18 cellular contexts compared by ENCODE assay signal in the genomic region with DNA sequence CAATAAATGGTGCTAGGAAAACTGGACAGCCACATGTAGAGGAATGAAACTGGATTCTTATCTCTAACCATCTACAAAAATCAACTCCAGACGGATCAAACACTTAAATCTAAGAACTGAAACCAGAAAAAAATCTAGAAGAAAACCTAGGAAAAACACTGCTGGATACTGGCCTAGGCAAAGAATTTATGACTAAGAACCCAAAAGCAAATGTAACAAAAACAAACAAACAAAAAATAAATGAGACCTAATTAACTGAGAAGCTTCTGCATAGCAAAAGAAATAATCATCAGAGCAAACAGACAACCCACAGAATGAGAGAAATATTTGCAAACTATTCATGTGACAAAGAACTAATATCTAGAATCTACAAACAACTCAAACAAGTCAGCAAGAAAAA.
"Had no signal": no experiment of that assay in that cellular context is flagged by ENCODE, and none has a peak within 500 bp of the region (broad histone marks: within the 10 kb centered on the region; RNA-seq: fewer than 3 reads in every experiment).

No MANE protein-coding gene starts in this region.

- H3K4me1 Mint-ChIP-seq: activated CD4-positive, alpha-beta memory T cell treated with anti-CD3 and anti-CD28 coated beads, Interleukin-2, amount 10 ng/mL, durations not matched to agents 7 days and 5 days; activated CD8-positive, alpha-beta memory T cell treated with anti-CD3 and anti-CD28 coated beads, Interleukin-2, amount 10 ng/mL, durations not matched to agents 7 days and 5 days; activated naive CD8-positive, alpha-beta T cell treated with anti-CD3 and anti-CD28 coated beads for 36 hours; stimulated activated naive CD8-positive, alpha-beta T cell treated with anti-CD3 and anti-CD28 coated beads, Interleukin-15, amount 100 ng/mL, for 72 hours had no signal

- H3K4me3 Mint-ChIP-seq: activated CD4-positive, alpha-beta memory T cell treated with anti-CD3 and anti-CD28 coated beads, Interleukin-2, amount 10 ng/mL, durations not matched to agents 7 days and 5 days; activated CD8-positive, alpha-beta memory T cell treated with anti-CD3 and anti-CD28 coated beads, Interleukin-2, amount 10 ng/mL, durations not matched to agents 7 days and 5 days; activated naive CD8-positive, alpha-beta T cell treated with anti-CD3 and anti-CD28 coated beads for 36 hours; brain; naive thymus-derived CD4-positive, alpha-beta T cell; stimulated activated naive CD8-positive, alpha-beta T cell treated with anti-CD3 and anti-CD28 coated beads, Interleukin-15, amount 100 ng/mL, for 72 hours had no signal

- H3K27me3 Mint-ChIP-seq: activated naive CD8-positive, alpha-beta T cell treated with anti-CD3 and anti-CD28 coated beads for 36 hours; brain had no signal

- DNase-seq: activated CD4-positive, alpha-beta memory T cell treated with anti-CD3 and anti-CD28 coated beads, Interleukin-2, amount 10 ng/mL, durations not matched to agents 7 days and 5 days; activated CD4-positive, alpha-beta T cell treated with anti-CD3 and anti-CD28 coated beads for 48 hours; activated CD8-positive, alpha-beta memory T cell treated with anti-CD3 and anti-CD28 coated beads, Interleukin-2, amount 10 ng/mL, durations not matched to agents 7 days and 5 days; activated naive CD8-positive, alpha-beta T cell treated with anti-CD3 and anti-CD28 coated beads for 36 hours; amygdala; caudate nucleus; left cardiac atrium; mesenchymal stem cell; mucosa of descending colon; naive thymus-derived CD4-positive, alpha-beta T cell; pancreas; right lobe of liver; small intestine; stimulated activated CD4-positive, alpha-beta T cell treated with anti-CD3 and anti-CD28 coated beads, Interleukin-4, amount 100 ng/mL, for 1 hour; stimulated activated naive CD8-positive, alpha-beta T cell treated with anti-CD3 and anti-CD28 coated beads, Interleukin-15, amount 100 ng/mL, for 72 hours; transverse colon; uterus had no signal

- H3K27ac Mint-ChIP-seq: activated CD4-positive, alpha-beta memory T cell treated with anti-CD3 and anti-CD28 coated beads, Interleukin-2, amount 10 ng/mL, durations not matched to agents 7 days and 5 days; activated CD8-positive, alpha-beta memory T cell treated with anti-CD3 and anti-CD28 coated beads, Interleukin-2, amount 10 ng/mL, durations not matched to agents 7 days and 5 days; activated naive CD8-positive, alpha-beta T cell treated with anti-CD3 and anti-CD28 coated beads for 36 hours; brain; naive thymus-derived CD4-positive, alpha-beta T cell had no signal

- H3K36me3 Mint-ChIP-seq: activated CD8-positive, alpha-beta memory T cell treated with anti-CD3 and anti-CD28 coated beads, Interleukin-2, amount 10 ng/mL, durations not matched to agents 7 days and 5 days; activated naive CD8-positive, alpha-beta T cell treated with anti-CD3 and anti-CD28 coated beads for 36 hours had no signal

- ATAC-seq: activated CD8-positive, alpha-beta memory T cell treated with anti-CD3 and anti-CD28 coated beads, Interleukin-2, amount 10 ng/mL, durations not matched to agents 7 days and 5 days; left cardiac atrium; mucosa of descending colon; naive thymus-derived CD4-positive, alpha-beta T cell; pancreas; right lobe of liver; stimulated activated naive CD8-positive, alpha-beta T cell treated with anti-CD3 and anti-CD28 coated beads, Interleukin-15, amount 100 ng/mL, for 72 hours had no signal

- H3K9me3 Mint-ChIP-seq: activated CD4-positive, alpha-beta memory T cell treated with anti-CD3 and anti-CD28 coated beads, Interleukin-2, amount 10 ng/mL, durations not matched to agents 7 days and 5 days; activated naive CD8-positive, alpha-beta T cell treated with anti-CD3 and anti-CD28 coated beads for 36 hours; stimulated activated naive CD8-positive, alpha-beta T cell treated with anti-CD3 and anti-CD28 coated beads, Interleukin-15, amount 100 ng/mL, for 72 hours had no signal
